1 cellular context compared by ENCODE assay signal in genomic region chr11:1406571-1407485, GRCh38.
TF ChIP-seq lines count a peak whose summit lies in the region.

No MANE protein-coding gene starts in this region.

TF ChIP-seq in HepG2, 621 proteins besides CTCF, POLR2A, EP300 and RAD21 (continued from another document):
- no peak for TF ChIP-seq REST (IDR thresholded peaks at IDR 0.05; ENCODE audit: borderline replicate concordance in 1 of 2, low read depth in 1 of 2, low read length in 2 of 2)
- TF ChIP-seq, protein P1, sequence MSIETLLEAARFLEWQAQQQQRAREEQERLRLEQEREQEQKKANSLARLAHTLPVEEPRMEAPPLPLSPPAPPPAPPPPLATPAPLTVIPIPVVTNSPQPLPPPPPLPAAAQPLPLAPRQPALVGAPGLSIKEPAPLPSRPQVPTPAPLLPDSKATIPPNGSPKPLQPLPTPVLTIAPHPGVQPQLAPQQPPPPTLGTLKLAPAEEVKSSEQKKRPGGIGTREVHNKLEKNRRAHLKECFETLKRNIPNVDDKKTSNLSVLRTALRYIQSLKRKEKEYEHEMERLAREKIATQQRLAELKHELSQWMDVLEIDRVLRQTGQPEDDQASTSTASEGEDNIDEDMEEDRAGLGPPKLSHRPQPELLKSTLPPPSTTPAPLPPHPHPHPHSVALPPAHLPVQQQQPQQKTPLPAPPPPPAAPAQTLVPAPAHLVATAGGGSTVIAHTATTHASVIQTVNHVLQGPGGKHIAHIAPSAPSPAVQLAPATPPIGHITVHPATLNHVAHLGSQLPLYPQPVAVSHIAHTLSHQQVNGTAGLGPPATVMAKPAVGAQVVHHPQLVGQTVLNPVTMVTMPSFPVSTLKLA (IDR thresholded peaks at IDR 0.05): peak; percentile 49; the same call in 1 of the 2 replicates
- TF ChIP-seq ZNF496 (CRISPR knock-in tag; IDR thresholded peaks at IDR 0.05; ENCODE audit: insufficient replicate concordance): no peak
